In genomic region chr10:13340626-13341370, GRCh38 we compare ENCODE assay signal across 8 cellular contexts. TPM values are rescaled to one million over a fixed set of nuclear protein-coding genes. Genes with fewer than 3 reads are reported as not detected.
DNase-seq lines count a peak whose midpoint lies in the region; ATAC-seq and TF ChIP-seq lines count a peak whose summit lies in the region.

No MANE protein-coding gene starts in this region.

- H3K4me2 ChIP-seq in parathyroid adenoma (ENCODE audit: low read length): peak overlapping the region; percentile 41

- ATAC-seq in HG02763 (IDR thresholded peaks at IDR 0.05; ENCODE audit: unreplicated experiment): peak; percentile 93

- no peaks in the 10 kb centered on the region for H3K9me3 Mint-ChIP-seq in T-helper 1 cell treated with Interleukin-12 subunit alpha and Interleukin-12 subunit beta and Interleukin-4 antibody, amounts not matched to agents 30 μg/mL and 1 μg/mL, for 36 hours

- H3K27me3 Mint-ChIP-seq in T-helper 1 cell treated with Interleukin-12 subunit alpha and Interleukin-12 subunit beta and Interleukin-4 antibody, amounts not matched to agents 30 μg/mL and 1 μg/mL, for 36 hours (ENCODE audit: low read depth): no peaks in the 10 kb centered on the region

- peak overlapping the region; percentile 36 for H3K27ac Mint-ChIP-seq in T-helper 1 cell treated with Interleukin-12 subunit alpha and Interleukin-12 subunit beta and Interleukin-4 antibody, amounts not matched to agents 30 μg/mL and 1 μg/mL, for 36 hours

- H3K4me1 Mint-ChIP-seq in T-helper 1 cell treated with Interleukin-12 subunit alpha and Interleukin-12 subunit beta and Interleukin-4 antibody, amounts not matched to agents 30 μg/mL and 1 μg/mL, for 36 hours (ENCODE audit: low read depth): peaks cover 27% of the 10 kb centered on the region

- H3K4me1 ChIP-seq in parathyroid adenoma (no peaks in the 10 kb centered on the region), prostate gland (replicated peaks) (no peaks in the 10 kb centered on the region)

- no peak for TF ChIP-seq CTCF in parathyroid adenoma (IDR thresholded peaks at IDR 0.05)
- no peak for TF ChIP-seq CTCF in prostate gland (IDR thresholded peaks at IDR 0.05)

- H3K36me3 ChIP-seq in parathyroid adenoma (ENCODE audit: control insufficient read depth, insufficient read depth, low read length) (no peaks in the 10 kb centered on the region), prostate gland (no peaks in the 10 kb centered on the region)

- H3K4me3 Mint-ChIP-seq in T-helper 1 cell treated with Interleukin-12 subunit alpha and Interleukin-12 subunit beta and Interleukin-4 antibody, amounts not matched to agents 30 μg/mL and 1 μg/mL, for 36 hours: peak overlapping the region; percentile 57

- WGBS in prostate gland: 71% methylated on average over 12 of the region's 12 CpGs

- intact Hi-C loops in prostate gland (cut with DNase I): no loop called here

- H3K27me3 ChIP-seq in parathyroid adenoma (ENCODE audit: control insufficient read depth, insufficient read depth, low read length) (no peaks in the 10 kb centered on the region), prostate gland (replicated peaks; ENCODE audit: insufficient read depth) (no peaks in the 10 kb centered on the region)

- peaks cover 16% of the 10 kb centered on the region for H3K79me2 ChIP-seq in parathyroid adenoma

- H3K9ac ChIP-seq in parathyroid adenoma: no peak overlapping the region

- peak overlapping the region; percentile 47 for H3K27ac ChIP-seq in parathyroid adenoma
- H3K27ac ChIP-seq in prostate gland: peak overlapping the region in 1 of 2 donors; percentile 14

- DNase-seq in activated CD8-positive, alpha-beta memory T cell treated with anti-CD3 and anti-CD28 coated beads, Interleukin-2, amount 50 U/mL, for 4 hours: peak; percentile 24
- DNase-seq in activated CD8-positive, alpha-beta memory T cell treated with anti-CD3 and anti-CD28 coated beads for 24 hours: no peak
- no peak for DNase-seq in SHP77 (lab: John Stamatoyannopoulos, UW)
- DNase-seq in KG1 (lab: John Stamatoyannopoulos, UW): no peak
- DNase-seq in prostate gland (ENCODE audit: low spot score): no peak

- H3K9me3 ChIP-seq in parathyroid adenoma (ENCODE audit: control insufficient read depth, low read length) (no peaks in the 10 kb centered on the region), prostate gland (no peaks in the 10 kb centered on the region)

- peak overlapping the region; percentile 9 for H2AFZ ChIP-seq in parathyroid adenoma

- peak overlapping the region; percentile 3 for H3K4me3 ChIP-seq in parathyroid adenoma (ENCODE audit: low read depth, low read length)
- H3K4me3 ChIP-seq in prostate gland: no peak overlapping the region

- peaks cover 15% of the 10 kb centered on the region for H3K36me3 Mint-ChIP-seq in T-helper 1 cell treated with Interleukin-12 subunit alpha and Interleukin-12 subunit beta and Interleukin-4 antibody, amounts not matched to agents 30 μg/mL and 1 μg/mL, for 36 hours (ENCODE audit: low read depth)

- no peak for TF ChIP-seq POLR2A in prostate gland (IDR thresholded peaks at IDR 0.05)

RNA-seq across cellular contexts. Expression of gene SEPHS1, which starts 7.3 kb away (rescaled TPM):
- 10 to 100 TPM; 41.1 to 60.9 TPM for total RNA-seq in prostate gland

RNA-seq across cellular contexts. Expression of gene PHYH, which starts 40.9 kb away (rescaled TPM):
- total RNA-seq in prostate gland: 10 to 100 TPM; 18.2 to 27.4 TPM
